20 cellular contexts compared by ENCODE assay signal in the genomic region with DNA sequence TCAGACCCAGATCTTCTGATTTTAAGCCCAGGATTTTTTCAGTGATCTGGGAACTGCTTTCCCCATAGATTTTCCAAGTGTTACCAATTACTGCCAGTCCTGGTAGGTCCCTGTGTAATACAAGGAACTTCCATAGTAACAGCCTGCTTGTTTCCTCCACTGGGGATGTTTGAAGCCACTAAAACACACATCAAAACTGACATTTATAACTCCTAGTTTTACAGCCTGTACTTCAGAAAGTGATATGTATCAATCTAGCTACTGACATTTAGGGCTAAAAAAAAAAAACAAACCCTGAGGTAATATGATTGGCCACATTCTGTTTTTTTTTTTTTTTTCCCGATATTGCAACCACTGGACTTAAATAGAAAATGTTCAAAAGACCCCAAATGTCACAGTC.
DNase-seq lines count a peak whose midpoint lies in the region; ATAC-seq, FAIRE-seq and TF ChIP-seq lines count a peak whose summit lies in the region.
"Had no signal": no experiment of that assay in that cellular context is flagged by ENCODE, and none has a peak within 500 bp of the region (broad histone marks: within the 10 kb centered on the region; RNA-seq: fewer than 3 reads in every experiment).

No MANE protein-coding gene starts in this region.

- no peak overlapping the region for H4K8ac ChIP-seq in H1 (ENCODE audit: extremely low read depth, insufficient read depth, low read length)

- H3K27ac ChIP-seq in BLaER1 = peak overlapping the region; percentile 69; the same call in 1 of the 2 replicates
- H3K27ac ChIP-seq in HEK293 (ENCODE audit: extremely low read depth, low read depth, low read length) = no peak overlapping the region
- no peak overlapping the region for H3K27ac ChIP-seq in H1 (ENCODE audit: low read depth, low read length)
- no peak overlapping the region for H3K27ac ChIP-seq in substantia nigra (ENCODE audit: low read depth, low read length, poor library complexity, severe bottlenecking)
- H3K27ac ChIP-seq: 22Rv1, A549 had no signal

- no peaks in the 10 kb centered on the region for H3K79me1 ChIP-seq in H1 (ENCODE audit: low read depth, low read length)

- no peak overlapping the region for H2BK15ac ChIP-seq in H1 (ENCODE audit: low read length)

- TF ChIP-seq CTCF in HEK293 (tag by site-specific recombination; IDR thresholded peaks at IDR 0.05) (no peak), H1 (IDR thresholded peaks at IDR 0.05; ENCODE audit: control extremely low read depth in 1 of 3, insufficient read depth in 1 of 3, low read depth in 1 of 3, low read length in 3 of 3) (no peak), nephron progenitor cell (IDR thresholded peaks at IDR 0.05) (no peak)

- TF ChIP-seq RAD21 in H1 (IDR thresholded peaks at IDR 0.05 in 1 of 2, conservative IDR thresholded peaks at IDR 0.05 in 1 of 2; ENCODE audit: low read depth in 2 of 2, low read length in 2 of 2) = no peak

- H3K4me1 Mint-ChIP-seq in nephron progenitor cell = peaks cover 25% of the 10 kb centered on the region
- peaks cover 15% of the 10 kb centered on the region for H3K4me1 Mint-ChIP-seq in activated CD4-positive, alpha-beta T cell treated with anti-CD3 and anti-CD28 coated beads, Interleukin-2, amount 10 ng/mL, durations not matched to agents 7 days and 5 days

- no peak overlapping the region for H3K9ac ChIP-seq in BLaER1
- no peak overlapping the region for H3K9ac ChIP-seq in H1 (replicated peaks in 1 of 4; ENCODE audit: extremely low read depth in 1 of 4, low read depth in 3 of 4, low read length in 3 of 4)

- peak overlapping the region; percentile 64 for H3K4me2 ChIP-seq in BLaER1
- H3K4me2 ChIP-seq in H1 (ENCODE audit: insufficient read depth in 1 of 2, low read depth in 2 of 2, low read length in 2 of 2) = peak overlapping the region; percentile 22 to 41; a peak in 2 of 4 replicates
- H3K4me2 ChIP-seq: A549 had no signal

- 0 out of 2 replicates have a peak overlapping the region, but pooled peaks have one; percentile 18 for H2BK5ac ChIP-seq in H1 (ENCODE audit: low read depth, low read length)

- no peaks in the 10 kb centered on the region for H3K9me3 Mint-ChIP-seq in nephron progenitor cell
- H3K9me3 Mint-ChIP-seq in activated CD4-positive, alpha-beta T cell treated with anti-CD3 and anti-CD28 coated beads, Interleukin-2, amount 10 ng/mL, durations not matched to agents 7 days and 5 days = peaks cover 5% of the 10 kb centered on the region
- H3K9me3 Mint-ChIP-seq: CD8-positive, alpha-beta memory T cell; H9 had no signal

- H3K36me3 Mint-ChIP-seq in nephron progenitor cell (ENCODE audit: low read depth) = no peaks in the 10 kb centered on the region
- H3K36me3 Mint-ChIP-seq in activated CD4-positive, alpha-beta T cell treated with anti-CD3 and anti-CD28 coated beads, Interleukin-2, amount 10 ng/mL, durations not matched to agents 7 days and 5 days (ENCODE audit: low read depth) = peaks cover 2% of the 10 kb centered on the region
- H3K36me3 Mint-ChIP-seq: CD8-positive, alpha-beta memory T cell; IgD-negative memory B cell had no signal

- H3K56ac ChIP-seq in H1 (replicated peaks; ENCODE audit: insufficient read length, low read depth, low read length) = no peak overlapping the region

- no peak for FAIRE-seq in H1 (lab: Jason Lieb, UNC)
- FAIRE-seq: A549, GM18507, HepG2 had no signal

- H2BK120ac ChIP-seq in H1 (replicated peaks; ENCODE audit: low read depth, low read length) = no peak overlapping the region

- H3K27ac Mint-ChIP-seq in nephron progenitor cell = peak overlapping the region; percentile 58
- H3K27ac Mint-ChIP-seq in activated CD4-positive, alpha-beta T cell treated with anti-CD3 and anti-CD28 coated beads, Interleukin-2, amount 10 ng/mL, durations not matched to agents 7 days and 5 days = no peak overlapping the region
- H3K27ac Mint-ChIP-seq: CD8-positive, alpha-beta memory T cell had no signal

- H2BK12ac ChIP-seq in H1 (ENCODE audit: low read depth, low read length) = peak overlapping the region; percentile 94

- no peak overlapping the region for H3K14ac ChIP-seq in H1 (ENCODE audit: insufficient read length)

- H3K4me1 ChIP-seq in BLaER1 (peaks cover 30% of the 10 kb centered on the region), HEK293 (ENCODE audit: control insufficient read depth, insufficient read depth, low read length) (0 out of 2 replicates have a peak, but pooled peaks cover 3% of the 10 kb centered on the region), H1 (replicated peaks in 1 of 4; ENCODE audit: control insufficient read depth in 3 of 4, insufficient read depth in 4 of 4, low read length in 3 of 4) (peaks cover 0 to 12% (median 5%) of the 10 kb centered on the region in 4 experiments; a peak in 5 of 7 replicates)
- H3K4me1 ChIP-seq: A549 had no signal

- H3K36me3 ChIP-seq in BLaER1 (no peaks in the 10 kb centered on the region), HEK293 (ENCODE audit: control insufficient read depth in 2 of 2, insufficient read depth in 1 of 2, low read length in 2 of 2) (no peaks in the 10 kb centered on the region), H1 (ENCODE audit: control insufficient read depth in 2 of 4, insufficient read depth in 4 of 4, low read length in 3 of 4) (no peaks in the 10 kb centered on the region; a peak in 1 of 8 replicates)

- H3K4ac ChIP-seq in H1 (replicated peaks; ENCODE audit: insufficient read length, low read depth, low read length) = no peak overlapping the region

- CTCF ChIA-PET in HEK293 (lab: Yijun Ruan, JAX) (interaction anchor here (0.5 to 4.1 kb wide), 15 partner anchors 10 to 1480 kb away, joined by 3 to 28 read pairs (median 4); partner anchors contain the start of genes SP4 and SP8), H1 (lab: Charles Lee; ENCODE audit: partially characterized antibody) (interaction anchor here (0.9 to 2.3 kb wide), 9 partner anchors 8 to 507 kb away, joined by 3 to 12 read pairs (median 3); no protein-coding TSS in a partner anchor)
- CTCF ChIA-PET in activated CD4-positive, alpha-beta T cell treated with anti-CD3 and anti-CD28 coated beads, Interleukin-2, amount 10 ng/mL, durations not matched to agents 7 days and 5 days (lab: Charles Lee) = interaction anchor here (1.0 kb wide), 1 partner anchor 301 kb away, joined by 3 read pairs; no protein-coding TSS in a partner anchor

- H2AFZ ChIP-seq in H1 (ENCODE audit: low read length) = no peak overlapping the region

- H2BK20ac ChIP-seq in H1 (ENCODE audit: low read length) = peak overlapping the region; percentile 80; the same call in 1 of the 2 replicates

- no peak overlapping the region for H3K4me3 Mint-ChIP-seq in nephron progenitor cell
- H3K4me3 Mint-ChIP-seq in activated CD4-positive, alpha-beta T cell treated with anti-CD3 and anti-CD28 coated beads, Interleukin-2, amount 10 ng/mL, durations not matched to agents 7 days and 5 days = no peak overlapping the region
- H3K4me3 Mint-ChIP-seq: CD8-positive, alpha-beta memory T cell; H9 had no signal

- TF ChIP-seq EP300 in H1 (IDR thresholded peaks at IDR 0.05; ENCODE audit: borderline replicate concordance in 1 of 2, low read depth in 2 of 2, low read length in 2 of 2) = no peak

- H4K20me1 ChIP-seq in BLaER1 (no peaks in the 10 kb centered on the region), H1 (replicated peaks in 1 of 2; ENCODE audit: control insufficient read depth in 1 of 2, insufficient read depth in 2 of 2, low read length in 2 of 2) (no peaks in the 10 kb centered on the region)

- POLR2A ChIA-PET in HEK293 (lab: Yijun Ruan, JAX) = no interaction called here
- POLR2A ChIA-PET in H1 (lab: Charles Lee; ENCODE audit: partially characterized antibody) = interaction anchor here (3.2 kb wide), 1 partner anchor 166 kb away, joined by 8 read pairs; the partner anchor contains the start of gene SP4
- POLR2A ChIA-PET in activated CD4-positive, alpha-beta T cell treated with anti-CD3 and anti-CD28 coated beads, Interleukin-2, amount 10 ng/mL, durations not matched to agents 7 days and 5 days (lab: Charles Lee) = no interaction called here

- 80% methylated on average over 1 of the region's 1 CpG; no CpG with 5 or more reads in 1 of the 2 experiments for WGBS in H1 (ENCODE audit: extremely low coverage in 1 of 2, insufficient coverage in 1 of 2, insufficient read length in 1 of 2, insufficient replicate concordance in 2 of 2, low coverage in 1 of 2, low lambda C conversion rate in 2 of 2, missing lambda C conversion rate in 1 of 2), 2 experiments

- H3K27me3 ChIP-seq in BLaER1 (no peaks in the 10 kb centered on the region), H1 (replicated peaks in 1 of 4; ENCODE audit: control insufficient read depth in 3 of 4, extremely low read depth in 1 of 4, insufficient read depth in 3 of 4, low read length in 3 of 4) (peaks cover 0 to 2% (median 0%) of the 10 kb centered on the region in 4 experiments; a peak in 2 of 7 replicates)

- H3K23ac ChIP-seq in H1 (ENCODE audit: insufficient read length) = no peak overlapping the region

- no peak overlapping the region for H4K5ac ChIP-seq in H1 (ENCODE audit: insufficient read length, low read depth, low read length)

- no peak overlapping the region; the same call in 1 of the 2 replicates for H3K18ac ChIP-seq in H1 (ENCODE audit: extremely low read depth, low read length)

- H3K9me3 ChIP-seq in BLaER1 (no peaks in the 10 kb centered on the region), HEK293 (ENCODE audit: control insufficient read depth, insufficient read depth, low read depth, low read length) (no peaks in the 10 kb centered on the region), H1 (ENCODE audit: insufficient read depth in 2 of 2, low read depth in 1 of 2, low read length in 1 of 2) (no peaks in the 10 kb centered on the region)
- H3K9me3 ChIP-seq: A549 had no signal

- H3K4me3 ChIP-seq in BLaER1 (no peak overlapping the region), HEK293 (ENCODE audit: low read depth, low read length) (no peak overlapping the region), H1 (ENCODE audit: extremely low read depth in 1 of 4, insufficient read depth in 2 of 4, low read depth in 3 of 4, low read length in 4 of 4) (peak overlapping the region in 3 of 4 experiments; percentile 6 to 12 (median 7); a peak in 1 of 8 replicates)
- H3K4me3 ChIP-seq: A549 had no signal

- DNase-seq in H1 (ENCODE audit: low read depth in 1 of 2, low spot score in 2 of 2) (no peak), nephron progenitor cell (no peak), substantia nigra (lab: John Stamatoyannopoulos, UW) (no peak), SW 1271 (lab: John Stamatoyannopoulos, UW) (no peak)
- DNase-seq in activated CD4-positive, alpha-beta T cell treated with anti-CD3 and anti-CD28 coated beads, Interleukin-2, amount 10 ng/mL, durations not matched to agents 7 days and 5 days = no peak
- DNase-seq: CD8-positive, alpha-beta memory T cell; COR-L47; DMS 273 treated with DMSO at 0.1 percent for 48 hours; DND-41; EL; GOT3 had no signal

- no peaks in the 10 kb centered on the region; the same call in 1 of the 2 replicates for H3K23me2 ChIP-seq in H1 (ENCODE audit: low read depth, low read length)

- H3K27me3 Mint-ChIP-seq in nephron progenitor cell (ENCODE audit: low read depth, poor library complexity) = peaks cover 6% of the 10 kb centered on the region
- H3K27me3 Mint-ChIP-seq in activated CD4-positive, alpha-beta T cell treated with anti-CD3 and anti-CD28 coated beads, Interleukin-2, amount 10 ng/mL, durations not matched to agents 7 days and 5 days = peaks cover 11% of the 10 kb centered on the region

- no peaks in the 10 kb centered on the region for H3K79me2 ChIP-seq in H1 (ENCODE audit: control insufficient read depth in 1 of 2, insufficient read depth in 2 of 2, low read length in 2 of 2)

- no peak overlapping the region for H2AK5ac ChIP-seq in H1 (ENCODE audit: low read depth, low read length)

- ATAC-seq in HG03045 (IDR thresholded peaks at IDR 0.05; ENCODE audit: unreplicated experiment) = no peak

- TF ChIP-seq POLR2A in H1 (IDR thresholded peaks at IDR 0.05; ENCODE audit: control extremely low read depth in 1 of 2, low read depth in 2 of 2, low read length in 2 of 2) = no peak

- no peak overlapping the region for H4K91ac ChIP-seq in H1 (replicated peaks; ENCODE audit: insufficient read length, low read length)

Comparison
In these comparisons a context has a peak if more than half of its experiments do, and no peak if none do; other contexts are left out.
1. H3K4me3 ChIP-seq: peak in H1 (3 of 4); none in BLaER1 (single experiment) and HEK293 (single experiment).